Comparison of ENCODE assay signal across 8 cellular contexts in genomic region chr21:34603002-34603709, GRCh38. TPM values are rescaled to one million over a fixed set of nuclear protein-coding genes. Genes with fewer than 3 reads are reported as not detected.
DNase-seq lines count a peak whose midpoint lies in the region; ATAC-seq, FAIRE-seq and TF ChIP-seq lines count a peak whose summit lies in the region.

No MANE protein-coding gene starts in this region.

- no peaks in the 10 kb centered on the region for H3K27me3 ChIP-seq in BE2C
- no peaks in the 10 kb centered on the region; a peak in 1 of 5 replicates for H3K27me3 ChIP-seq in K562 (ENCODE audit: control insufficient read depth in 2 of 2, insufficient read depth in 2 of 2, low read length in 2 of 2)
- no peaks in the 10 kb centered on the region for H3K27me3 ChIP-seq in smooth muscle cell (ENCODE audit: low read depth)

- CTCF ChIA-PET in K562 (lab: Yijun Ruan, JAX; ENCODE audit: low intra/inter-chr PET ratio), result interaction anchor here (0.6 to 2.4 kb wide), 7 partner anchors 28 to 246 kb away, joined by 3 to 18 read pairs (median 4); no protein-coding TSS in a partner anchor

- H3K27ac ChIP-seq in K562 (ENCODE audit: extremely low read depth, low read depth, low read length) (no peak overlapping the region), smooth muscle cell (ENCODE audit: low read depth) (no peak overlapping the region)

- no peaks in the 10 kb centered on the region for H3F3A ChIP-seq in smooth muscle cell (ENCODE audit: low read depth)

- H4K20me1 ChIP-seq in K562 (replicated peaks; ENCODE audit: control insufficient read depth, insufficient read depth, low read length) (peaks cover 3% of the 10 kb centered on the region; the same call in 1 of the 2 replicates), smooth muscle cell (ENCODE audit: low read depth) (peaks cover 7% of the 10 kb centered on the region)

- TF ChIP-seq CTCF in BE2C (IDR thresholded peaks at IDR 0.05; ENCODE audit: low read depth, low read length), result peak; percentile 77
- TF ChIP-seq CTCF in K562 (IDR thresholded peaks at IDR 0.05 in 2 of 3, conservative IDR thresholded peaks at IDR 0.05 in 1 of 3; ENCODE audit: insufficient read depth in 2 of 3, low read depth in 1 of 3, low read length in 3 of 3), result peak; percentile 85 to 94 (median 91)
- TF ChIP-seq CTCF in smooth muscle cell (IDR thresholded peaks at IDR 0.05; ENCODE audit: borderline replicate concordance, insufficient read depth, poor library complexity, severe bottlenecking), result peak; percentile 76

- no peaks in the 10 kb centered on the region for H3K4me1 ChIP-seq in BE2C
- H3K4me1 ChIP-seq in K562 (replicated peaks in 1 of 2; ENCODE audit: control insufficient read depth in 2 of 2, insufficient read depth in 2 of 2, low read length in 2 of 2), result no peaks in the 10 kb centered on the region; a peak in 1 of 5 replicates
- H3K4me1 ChIP-seq in smooth muscle cell (ENCODE audit: low read depth), result no peaks in the 10 kb centered on the region

- H2AFZ ChIP-seq in K562 (ENCODE audit: low read depth, low read length) (no peak overlapping the region), smooth muscle cell (ENCODE audit: low read depth) (no peak overlapping the region)

- H3K79me2 ChIP-seq in K562 (ENCODE audit: control insufficient read depth, insufficient read depth, low read length) (no peaks in the 10 kb centered on the region), smooth muscle cell (ENCODE audit: low read depth) (no peaks in the 10 kb centered on the region)

- H3K36me3 ChIP-seq in BE2C (no peaks in the 10 kb centered on the region; the same call in 1 of the 2 replicates), K562 (ENCODE audit: control insufficient read depth, insufficient read depth, low read length) (no peaks in the 10 kb centered on the region), smooth muscle cell (ENCODE audit: low read depth) (no peaks in the 10 kb centered on the region)

- peak; percentile 92 to 96 for TF ChIP-seq RAD21 in K562 (CRISPR knock-in tag; conservative IDR thresholded peaks at IDR 0.05 in 1 of 2, IDR thresholded peaks at IDR 0.05 in 1 of 2)

- H3K9me1 ChIP-seq in K562 (ENCODE audit: control insufficient read depth, insufficient read depth, low read length), result no peaks in the 10 kb centered on the region

- no peak overlapping the region for H3K4me2 ChIP-seq in K562 (ENCODE audit: insufficient read depth, low read length)
- H3K4me2 ChIP-seq in smooth muscle cell, result no peak overlapping the region

- H3K4me3 ChIP-seq in BE2C (ENCODE audit: low read depth, low read length), result no peak overlapping the region
- no peak overlapping the region for H3K4me3 ChIP-seq in K562
- H3K4me3 ChIP-seq in smooth muscle cell, result no peak overlapping the region

- no TSS peak for BruUV-seq in K562 (replicated peaks; lab: Mats Ljungman, UMichigan)

- FAIRE-seq in K562 (lab: Jason Lieb, UNC), result peak; percentile 66

- H3K9me3 ChIP-seq in BE2C (no peaks in the 10 kb centered on the region), K562 (replicated peaks; ENCODE audit: control insufficient read depth, insufficient read depth, low read depth, low read length) (no peaks in the 10 kb centered on the region), smooth muscle cell (replicated peaks; ENCODE audit: low read depth) (no peaks in the 10 kb centered on the region)

- ATAC-seq in GM21786 (IDR thresholded peaks at IDR 0.05; ENCODE audit: unreplicated experiment) (peak; percentile 55), K562 (peak; percentile 100), GM21619 (IDR thresholded peaks at IDR 0.05; ENCODE audit: unreplicated experiment) (no peak)

- no peak for TF ChIP-seq POLR2A in K562 (conservative IDR thresholded peaks at IDR 0.05)

- 25% methylated on average over 19 of the region's 19 CpGs for WGBS in K562 (ENCODE audit: insufficient coverage, low coverage, missing lambda C conversion rate)
- WGBS in smooth muscle cell (ENCODE audit: low lambda C conversion rate), result 34% methylated on average over 19 of the region's 19 CpGs

- in situ Hi-C loops in K562 (cut with MboI), result no loop called here

- TF ChIP-seq EP300 in K562 (IDR thresholded peaks at IDR 0.05; ENCODE audit: low read length), result no peak

- POLR2A ChIA-PET in K562 (lab: Yijun Ruan, JAX), result interaction anchor here (0.5 to 2.2 kb wide), 11 partner anchors 8 to 258 kb away, joined by 3 to 5 read pairs (median 3); no protein-coding TSS in a partner anchor

- H3K9ac ChIP-seq in K562 (ENCODE audit: insufficient read depth in 1 of 2, low read depth in 2 of 2, low read length in 2 of 2) (no peak overlapping the region), smooth muscle cell (ENCODE audit: low read depth) (no peak overlapping the region)

- DNase-seq in BE2C, result peak; percentile 81
- DNase-seq in NCI-H1930 (lab: John Stamatoyannopoulos, UW), result peak; percentile 15 to 43
- DNase-seq in UCSD-AML1 (lab: John Stamatoyannopoulos, UW; ENCODE audit: unreplicated experiment), result peak; percentile 78
- peak; percentile 60 to 84 (median 69) for DNase-seq in K562 (ENCODE audit: extremely low read depth in 1 of 4, low spot score in 3 of 4)
- DNase-seq in iPS DF 4.7 (ENCODE audit: extremely low read depth, low spot score), result peak; percentile 28
- peak; percentile 35 for DNase-seq in smooth muscle cell (lab: John Stamatoyannopoulos, UW; ENCODE audit: unreplicated experiment)

- intact Hi-C loops in K562 (cut with micrococcal nuclease), result loop anchor here (1.0 to 2.0 kb wide), 2 partner anchors 28 to 93 kb away; no protein-coding TSS in a partner anchor

TF ChIP-seq in K562, 482 proteins besides CTCF, POLR2A, EP300 and RAD21 (continues in another document):
- TF ChIP-seq ZNF121 (CRISPR knock-in tag; conservative IDR thresholded peaks at IDR 0.05) (no peak), ZC3H4 (CRISPR knock-in tag; IDR thresholded peaks at IDR 0.05; ENCODE audit: borderline replicate concordance) (no peak), STAG1 (CRISPR knock-in tag; IDR thresholded peaks at IDR 0.05; ENCODE audit: borderline replicate concordance) (peak; percentile 65; the same call in 1 of the 2 replicates), TFAP4 (CRISPR knock-in tag; IDR thresholded peaks at IDR 0.05; ENCODE audit: borderline replicate concordance) (peak; percentile 46; the same call in 1 of the 2 replicates), MYC (IDR thresholded peaks at IDR 0.05; ENCODE audit: low read depth, low read length) (no peak), MYC (CRISPR knock-in tag; IDR thresholded peaks at IDR 0.05; ENCODE audit: borderline replicate concordance, low read depth) (no peak), MAFK (IDR thresholded peaks at IDR 0.05; ENCODE audit: low read length) (0 out of 2 replicates have a peak, but pooled peaks have one; percentile 4), CC2D1A (IDR thresholded peaks at IDR 0.05) (peak; percentile 28; the same call in 1 of the 2 replicates), DEAF1 (CRISPR knock-in tag; IDR thresholded peaks at IDR 0.05) (peak; percentile 82), SMC3 (conservative IDR thresholded peaks at IDR 0.05; ENCODE audit: insufficient read depth, low read depth, low read length) (peak; percentile 74), ESRRB (CRISPR knock-in tag; IDR thresholded peaks at IDR 0.05; ENCODE audit: borderline replicate concordance) (no peak)

RNA-seq across cellular contexts. Expression of gene RCAN1, which starts 11.8 kb away (rescaled TPM):
- 12.2 TPM for polyA plus RNA-seq in BE2C (2012; ENCODE audit: insufficient read depth, insufficient read length, low read depth)
- 6.1 and 7.8 TPM in 2 replicates for total RNA-seq in K562 (2011; cell fraction: chromatin; rRNA removed; ENCODE audit: low replicate concordance)
- 3.8 and 4.2 TPM in 2 replicates for total RNA-seq in K562 (2011; cell fraction: nucleolus; rRNA removed)
- 6.6 and 7.6 TPM in 2 replicates for total RNA-seq in K562 (2011; cell fraction: nucleoplasm; rRNA removed)
- total RNA-seq in K562 (2014; rRNA removed), result 11.9 TPM in 2 replicates
- 16.5 and 16.9 TPM in 2 replicates for total RNA-seq in K562 (2014; rRNA removed; fragmentation: Illumina TruSeq; extraction: Trizol)
- total RNA-seq in K562 (2015; rRNA removed; fragmentation: Illumina TruSeq; extraction: Trizol), result 12.3 and 14.7 TPM in 2 replicates
- total RNA-seq in K562 (2021), result 14.0 and 15.5 TPM in 2 replicates
- 5.3 and 9.9 TPM in 2 replicates for polyA plus RNA-seq in K562 (2011; rRNA removed)
- polyA plus RNA-seq in K562 (2011; cell fraction: cytosol; rRNA removed), result 2.7 and 3.8 TPM in 2 replicates
- 2.2 and 2.9 TPM in 2 replicates for polyA plus RNA-seq in K562 (2011; cell fraction: nucleus; rRNA removed)
- polyA plus RNA-seq in K562 (2012), result 14.3 and 25.6 TPM in 2 replicates
- polyA plus RNA-seq in K562 (2014; fragmentation: Illumina TruSeq; extraction: Trizol), result 13.4 and 14.9 TPM in 2 replicates
- 1 to 10 TPM; 4.4 to 6.1 TPM for polyA plus RNA-seq in K562 (2014; fragmentation: Nextera tagmentation; extraction: Ambion mirVana)
- polyA plus RNA-seq in K562 (2014; rRNA removed), result 12.3 and 15.0 TPM in 2 replicates
- polyA minus RNA-seq in K562 (2011; rRNA and poly(A)+ RNA removed), result 8.1 and 11.2 TPM in 2 replicates
- polyA minus RNA-seq in K562 (2011; cell fraction: cytosol; rRNA and poly(A)+ RNA removed), result 3.4 and 5.2 TPM in 2 replicates
- 2.7 and 3.3 TPM in 2 replicates for polyA minus RNA-seq in K562 (2011; cell fraction: nucleus; rRNA and poly(A)+ RNA removed)
- total RNA-seq in smooth muscle cell, result 153 and 155 TPM in 2 replicates
- 77.3 and 96.3 TPM in 2 replicates for polyA plus RNA-seq in smooth muscle cell

Comparison
In these comparisons a context has a peak if more than half of its experiments do, and no peak if none do; other contexts are left out.
1. DNase-seq: peak in every context shown above with its lines; median percentile 81 in BE2C; 78 in UCSD-AML1; 69 in K562; 35 in smooth muscle cell; 29 in NCI-H1930; 28 in iPS DF 4.7.